12 cellular contexts compared by ENCODE assay signal in the genomic region with DNA sequence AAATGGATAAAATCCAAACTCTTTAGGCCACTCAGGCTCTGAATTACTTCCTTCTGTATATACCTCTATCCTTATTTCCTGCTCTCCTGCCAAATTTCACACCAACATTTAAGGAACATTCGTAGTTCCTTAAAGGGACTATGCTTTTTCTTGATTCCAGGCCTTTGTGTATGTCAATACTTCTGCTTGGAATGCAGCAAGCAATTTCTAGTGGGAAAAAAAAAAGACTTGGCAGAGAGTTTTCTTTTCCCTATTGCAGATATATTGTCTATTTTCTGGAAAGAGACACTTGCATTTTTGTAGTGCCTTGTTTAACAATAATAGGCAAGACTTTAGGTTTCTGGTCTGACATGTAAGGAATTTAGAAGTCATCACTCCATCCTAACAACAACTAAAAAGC. TPM values are rescaled to one million over a fixed set of nuclear protein-coding genes. Genes with fewer than 3 reads are reported as not detected.
DNase-seq lines count a peak whose midpoint lies in the region; ATAC-seq, FAIRE-seq and TF ChIP-seq lines count a peak whose summit lies in the region.
"Had no signal": no experiment of that assay in that cellular context is flagged by ENCODE, and none has a peak within 500 bp of the region (broad histone marks: within the 10 kb centered on the region; RNA-seq: fewer than 3 reads in every experiment).

No MANE protein-coding gene starts in this region.

- intact Hi-C loops in PC-9 (cut with micrococcal nuclease; ENCODE audit: unreplicated experiment) = no loop called here

- ATAC-seq in stimulated activated memory B cell treated with anti-CD40 and anti-IgM and Interleukin-4, amounts not matched to agents 10 μg/mL and 1 μg/mL and 100 μg/mL, for 72 hours = no peak
- no peak for ATAC-seq in HG03025 (IDR thresholded peaks at IDR 0.05; ENCODE audit: low FRiP score, unreplicated experiment)
- no peak for ATAC-seq in GM19324 (IDR thresholded peaks at IDR 0.05; ENCODE audit: low FRiP score, unreplicated experiment)

- no TSS peak for BruUV-seq in PC-9 (replicated peaks; lab: Mats Ljungman, UMichigan)

- H3K4me2 ChIP-seq in astrocyte (ENCODE audit: low read length) (peak overlapping the region; percentile 100), PC-9 (no peak overlapping the region)

- H3K9me2 ChIP-seq in PC-9 (ENCODE audit: insufficient read depth) = no peaks in the 10 kb centered on the region

- POLR2A ChIA-PET in PC-9 (lab: Charles Lee; ENCODE audit: unreplicated experiment) = no interaction called here

- peaks cover 4% of the 10 kb centered on the region for H4K20me1 ChIP-seq in astrocyte (ENCODE audit: insufficient read depth, low read length)
- H4K20me1 ChIP-seq in PC-9 (ENCODE audit: insufficient read depth) = 0 out of 2 replicates have a peak, but pooled peaks cover under 1% of the 10 kb centered on the region

- no peaks in the 10 kb centered on the region for H3K9me3 ChIP-seq in astrocyte (ENCODE audit: insufficient read depth, low read depth, low read length)
- no peaks in the 10 kb centered on the region for H3K9me3 ChIP-seq in PC-9 (ENCODE audit: insufficient read depth, low read depth)

- H3K79me2 ChIP-seq in astrocyte (ENCODE audit: insufficient read depth, low read length) (peaks cover 44% of the 10 kb centered on the region), PC-9 (ENCODE audit: low read depth) (peaks cover 36% of the 10 kb centered on the region)

- FAIRE-seq in astrocyte (lab: Jason Lieb, UNC) = no peak

- H3K4me1 ChIP-seq in astrocyte (ENCODE audit: insufficient read depth, low read length) (peaks cover 18% of the 10 kb centered on the region), PC-9 (replicated peaks; ENCODE audit: insufficient read depth) (peaks cover 17% of the 10 kb centered on the region)

- H3F3A ChIP-seq in PC-9 (ENCODE audit: insufficient read depth, low read depth) = 0 out of 2 replicates have a peak, but pooled peaks cover 4% of the 10 kb centered on the region

- no peak overlapping the region for H3K27ac ChIP-seq in astrocyte (ENCODE audit: low read depth, low read length)
- no peak overlapping the region for H3K27ac ChIP-seq in PC-9

- H3K4me1 Mint-ChIP-seq in astrocyte (ENCODE audit: low read depth, unreplicated experiment) = peaks cover 20% of the 10 kb centered on the region
- H3K4me1 Mint-ChIP-seq in immature natural killer cell = peaks cover 53% of the 10 kb centered on the region in 2 donors
- H3K4me1 Mint-ChIP-seq in stimulated activated memory B cell treated with anti-CD40 and anti-IgM and Interleukin-4, amounts not matched to agents 10 μg/mL and 1 μg/mL and 100 μg/mL, for 72 hours = peaks cover 46% of the 10 kb centered on the region

- DNase-seq in HFF-Myc (ENCODE audit: extremely low read depth, low read depth) = no peak
- peak; percentile 26 for DNase-seq in astrocyte (ENCODE audit: low read depth)
- no peak for DNase-seq in immature natural killer cell
- DNase-seq in PC-9 = no peak
- DNase-seq: NCI-H1694 treated with DMSO at 0.1 percent for 48 hours, retina, SHP77 treated with DMSO at 0.1 percent for 48 hours had no signal

- no peaks in the 10 kb centered on the region for H3K27me3 ChIP-seq in astrocyte (ENCODE audit: insufficient read depth, low read length)
- H3K27me3 ChIP-seq in PC-9 (ENCODE audit: insufficient read depth, low read depth) = no peaks in the 10 kb centered on the region

- H3K36me3 ChIP-seq in astrocyte (ENCODE audit: insufficient read depth, low read length) (no peaks in the 10 kb centered on the region), PC-9 (ENCODE audit: low read depth) (no peaks in the 10 kb centered on the region)

- H3K4me3 Mint-ChIP-seq in astrocyte (ENCODE audit: unreplicated experiment) (peak overlapping the region; percentile 77), immature natural killer cell (peak overlapping the region; percentile 24 to 95 (median 55))
- no peak overlapping the region for H3K4me3 Mint-ChIP-seq in stimulated activated memory B cell treated with anti-CD40 and anti-IgM and Interleukin-4, amounts not matched to agents 10 μg/mL and 1 μg/mL and 100 μg/mL, for 72 hours

- peak overlapping the region; percentile 16 for H3K27ac Mint-ChIP-seq in astrocyte (ENCODE audit: unreplicated experiment)
- H3K27ac Mint-ChIP-seq in immature natural killer cell = peak overlapping the region; percentile 63 to 92 (median 74)
- peak overlapping the region; percentile 97 for H3K27ac Mint-ChIP-seq in stimulated activated memory B cell treated with anti-CD40 and anti-IgM and Interleukin-4, amounts not matched to agents 10 μg/mL and 1 μg/mL and 100 μg/mL, for 72 hours

- no peak for TF ChIP-seq CTCF in HFF-Myc (IDR thresholded peaks at IDR 0.05; ENCODE audit: low read depth, low read length, missing control alignments)
- TF ChIP-seq CTCF in astrocyte (IDR thresholded peaks at IDR 0.05; ENCODE audit: insufficient read depth, low read depth, low read length) = no peak
- no peak for TF ChIP-seq CTCF in PC-9 (conservative IDR thresholded peaks at IDR 0.05)

- CTCF ChIA-PET in PC-9 (lab: Charles Lee) = no interaction called here

- H3K4me3 ChIP-seq in HFF-Myc (replicated peaks; ENCODE audit: low read depth, low read length) = peak overlapping the region; percentile 80
- peak overlapping the region; percentile 100 for H3K4me3 ChIP-seq in astrocyte (ENCODE audit: insufficient read depth, low read depth, low read length)
- no peak overlapping the region for H3K4me3 ChIP-seq in PC-9

- H3K27me3 Mint-ChIP-seq in astrocyte (ENCODE audit: low read depth, unreplicated experiment) (no peaks in the 10 kb centered on the region), immature natural killer cell (ENCODE audit: low read depth in 3 of 3) (peaks cover 0 to 4% (median 2%) of the 10 kb centered on the region in 3 donors)
- no peaks in the 10 kb centered on the region for H3K27me3 Mint-ChIP-seq in stimulated activated memory B cell treated with anti-CD40 and anti-IgM and Interleukin-4, amounts not matched to agents 10 μg/mL and 1 μg/mL and 100 μg/mL, for 72 hours

- H2AFZ ChIP-seq in astrocyte (ENCODE audit: low read depth, low read length) = no peak overlapping the region
- H2AFZ ChIP-seq in PC-9 = no peak overlapping the region

- H3K9me3 Mint-ChIP-seq in astrocyte (ENCODE audit: unreplicated experiment) = no peaks in the 10 kb centered on the region
- no peaks in the 10 kb centered on the region for H3K9me3 Mint-ChIP-seq in immature natural killer cell
- H3K9me3 Mint-ChIP-seq in stimulated activated memory B cell treated with anti-CD40 and anti-IgM and Interleukin-4, amounts not matched to agents 10 μg/mL and 1 μg/mL and 100 μg/mL, for 72 hours = no peaks in the 10 kb centered on the region

- H3K36me3 Mint-ChIP-seq in astrocyte (ENCODE audit: low read depth, unreplicated experiment) (peaks cover 2% of the 10 kb centered on the region), immature natural killer cell (peaks cover 0 to 4% (median under 1%) of the 10 kb centered on the region in 3 donors)
- peaks cover 1% of the 10 kb centered on the region for H3K36me3 Mint-ChIP-seq in stimulated activated memory B cell treated with anti-CD40 and anti-IgM and Interleukin-4, amounts not matched to agents 10 μg/mL and 1 μg/mL and 100 μg/mL, for 72 hours

- H3K9ac ChIP-seq in astrocyte (ENCODE audit: low read length) = peak overlapping the region; percentile 25

RNA-seq across cellular contexts. Expression of a gene that starts 1.9 kb away (rescaled TPM):
- 187 and 210 TPM in 2 replicates for total RNA-seq in astrocyte
- polyA plus RNA-seq in immature natural killer cell = 100 to 1,000 TPM; 126 to 167 (median 140) TPM
- total RNA-seq in PC-9 (2021) = 76.9 and 94.7 TPM in 2 replicates

RNA-seq across cellular contexts. Expression of a gene that starts 53.6 kb away (rescaled TPM):
- not detected in 2 replicates for total RNA-seq in astrocyte
- polyA plus RNA-seq in immature natural killer cell = not detected
- total RNA-seq in PC-9 (2021) = not detected in 2 replicates
- total RNA-seq: activated CD8-positive, alpha-beta memory T cell treated with anti-CD3 and anti-CD28 coated beads for 36 hours; G401 had no signal

Comparison
In these comparisons a context has a peak if more than half of its experiments do, and no peak if none do; other contexts are left out.
1. H3K27ac Mint-ChIP-seq: peak in every context shown above with its lines; median percentile 97 in stimulated activated memory B cell treated with anti-CD40 and anti-IgM and Interleukin-4, amounts not matched to agents 10 μg/mL and 1 μg/mL and 100 μg/mL, for 72 hours; 74 in immature natural killer cell; 16 in astrocyte.